Comparison of ENCODE assay signal across 20 cellular contexts in the genomic region with DNA sequence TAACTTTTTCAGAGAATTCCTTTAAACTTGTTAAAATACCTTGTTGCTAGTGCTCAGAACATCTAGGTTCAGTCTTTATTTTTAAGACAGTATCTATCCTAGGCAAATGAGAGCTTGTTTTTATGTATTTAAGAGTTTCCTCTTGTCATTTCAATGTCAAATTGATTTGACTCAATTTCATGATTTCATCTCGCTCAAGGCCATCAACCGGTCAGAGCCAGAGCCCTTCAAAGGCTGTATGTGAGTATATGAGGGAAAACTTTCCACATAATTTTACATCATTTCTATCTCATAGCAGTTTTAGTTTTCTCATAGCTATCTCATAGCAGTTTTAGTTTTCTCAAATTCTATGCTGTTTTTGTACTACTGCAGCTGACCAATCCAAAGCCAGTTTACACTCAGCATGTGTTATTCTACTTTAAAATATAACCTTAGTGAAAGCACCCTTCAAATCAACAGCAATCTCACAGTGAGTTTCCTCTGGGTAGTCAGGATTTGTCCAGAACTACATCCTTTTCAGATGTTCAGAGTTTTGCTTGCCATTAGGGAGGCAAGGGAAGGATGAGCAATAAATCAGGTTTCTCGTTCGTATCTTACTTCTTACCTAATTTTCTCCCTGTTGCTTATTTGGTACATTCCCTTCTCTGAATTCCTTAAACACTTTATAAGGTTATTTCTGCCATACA. TPM values are rescaled to one million over a fixed set of nuclear protein-coding genes. Genes with fewer than 3 reads are reported as not detected.
DNase-seq lines count a peak whose midpoint lies in the region; ATAC-seq and TF ChIP-seq lines count a peak whose summit lies in the region.
"Had no signal": no experiment of that assay in that cellular context is flagged by ENCODE, and none has a peak within 500 bp of the region (broad histone marks: within the 10 kb centered on the region; RNA-seq: fewer than 3 reads in every experiment).

No MANE protein-coding gene starts in this region.

- no peaks in the 10 kb centered on the region for H3K9me3 ChIP-seq in CD4-positive, CD25-positive, alpha-beta regulatory T cell (ENCODE audit: control insufficient read depth in 2 of 2, low read length in 2 of 2)
- no peaks in the 10 kb centered on the region for H3K9me3 ChIP-seq in Caco-2
- H3K9me3 ChIP-seq: esophagus muscularis mucosa, transverse colon had no signal

- H3K27ac Mint-ChIP-seq in CD4-positive, CD25-positive, alpha-beta regulatory T cell = peak overlapping the region in 1 of 3 donors; percentile 22
- peak overlapping the region; percentile 49 for H3K27ac Mint-ChIP-seq in Caco-2 (ENCODE audit: unreplicated experiment)
- peak overlapping the region; percentile 69 for H3K27ac Mint-ChIP-seq in activated naive CD8-positive, alpha-beta T cell
- peak overlapping the region in 7 of 10 donors; percentile 46 to 86 (median 54) for H3K27ac Mint-ChIP-seq in naive thymus-derived CD8-positive, alpha-beta T cell

- intact Hi-C loops in Caco-2 (cut with micrococcal nuclease; ENCODE audit: unreplicated experiment) = no loop called here

- no peak for TF ChIP-seq CTCF in Caco-2 (IDR thresholded peaks at IDR 0.05; ENCODE audit: insufficient read depth in 1 of 2, low read depth in 1 of 2, low read length in 1 of 2, severe bottlenecking in 1 of 2, unreplicated experiment in 1 of 2)

- peaks cover 80% of the 10 kb centered on the region for H3K36me3 ChIP-seq in CD4-positive, CD25-positive, alpha-beta regulatory T cell (ENCODE audit: control insufficient read depth, insufficient read depth, low read length)
- no peaks in the 10 kb centered on the region; the same call in 1 of the 2 replicates for H3K36me3 ChIP-seq in Caco-2 (ENCODE audit: control insufficient read depth, insufficient read depth, low read length)

- H3K27ac ChIP-seq in CD4-positive, CD25-positive, alpha-beta regulatory T cell (ENCODE audit: insufficient read depth, low read length, poor library complexity, severe bottlenecking) = peak overlapping the region; percentile 47
- H3K27ac ChIP-seq: C4-2B had no signal

- H3K4me3 ChIP-seq in CD4-positive, CD25-positive, alpha-beta regulatory T cell (ENCODE audit: low read depth, low read length) = no peak overlapping the region
- no peak overlapping the region for H3K4me3 ChIP-seq in Caco-2 (ENCODE audit: low read depth, low read length)
- H3K4me3 ChIP-seq: esophagus muscularis mucosa, transverse colon had no signal

- peak in 1 of 2 donors; percentile 17 for ATAC-seq in CD4-positive, CD25-positive, alpha-beta regulatory T cell (ENCODE audit: low read depth in 2 of 2)
- no peak for ATAC-seq in naive thymus-derived CD8-positive, alpha-beta T cell
- no peak for ATAC-seq in GM18873 (IDR thresholded peaks at IDR 0.05; ENCODE audit: low FRiP score, unreplicated experiment)
- ATAC-seq: HCT116, sciatic nerve had no signal

- POLR2A ChIA-PET in Caco-2 (lab: Charles Lee) = no interaction called here
- POLR2A ChIA-PET in naive thymus-derived CD8-positive, alpha-beta T cell (lab: Charles Lee) = interaction anchor here (1.1 to 25.8 kb wide), 4 partner anchors 3 to 120 kb away, joined by 4 to 1109 read pairs (median 558); partner anchors contain the start of genes COX20 and HNRNPU

- no peak overlapping the region for H3K4me3 Mint-ChIP-seq in CD4-positive, CD25-positive, alpha-beta regulatory T cell
- H3K4me3 Mint-ChIP-seq in Caco-2 (ENCODE audit: unreplicated experiment) = no peak overlapping the region
- peak overlapping the region; percentile 49 for H3K4me3 Mint-ChIP-seq in activated naive CD8-positive, alpha-beta T cell
- H3K4me3 Mint-ChIP-seq in naive thymus-derived CD8-positive, alpha-beta T cell = peak overlapping the region in 4 of 10 donors; percentile 1 to 53 (median 29)

- no peak for DNase-seq in CD4-positive, CD25-positive, alpha-beta regulatory T cell
- DNase-seq in Caco-2 = no peak
- no peak for DNase-seq in naive thymus-derived CD8-positive, alpha-beta T cell
- DNase-seq in stimulated activated CD4-positive, alpha-beta T cell treated with anti-CD3 and anti-CD28 coated beads, Interleukin-4, amount 100 ng/mL, for 1 hour = no peak
- no peak for DNase-seq in stimulated activated CD4-positive, alpha-beta T cell treated with anti-CD3 and anti-CD28 coated beads, Interleukin-1b, Interleukin-23, amount 100 ng/mL, for 48 hours
- DNase-seq: glutamatergic neuron; IMR-90; mammary epithelial cell; NCI-H1092; NCI-H2171 treated with DMSO at 0.1 percent for 48 hours; nucleus accumbens; stimulated activated CD4-positive, alpha-beta T cell treated with anti-CD3 and anti-CD28 coated beads, Interleukin-4, amount 100 ng/mL, for 24 hours; T-helper 2 cell; transverse colon had no signal

- BruUV-seq in Caco-2 (replicated peaks; lab: Mats Ljungman, UMichigan) = no TSS peak

- CTCF ChIA-PET in Caco-2 (lab: Charles Lee) = no interaction called here

- no peaks in the 10 kb centered on the region for H3K27me3 Mint-ChIP-seq in CD4-positive, CD25-positive, alpha-beta regulatory T cell
- no peaks in the 10 kb centered on the region for H3K27me3 Mint-ChIP-seq in Caco-2 (ENCODE audit: insufficient read depth, unreplicated experiment)
- no peaks in the 10 kb centered on the region for H3K27me3 Mint-ChIP-seq in activated naive CD8-positive, alpha-beta T cell
- no peaks in the 10 kb centered on the region for H3K27me3 Mint-ChIP-seq in naive thymus-derived CD8-positive, alpha-beta T cell

- peaks cover 49% of the 10 kb centered on the region for H3K36me3 Mint-ChIP-seq in CD4-positive, CD25-positive, alpha-beta regulatory T cell
- H3K36me3 Mint-ChIP-seq in Caco-2 (ENCODE audit: insufficient read depth, unreplicated experiment) = peaks cover 98% of the 10 kb centered on the region
- peaks cover 35% of the 10 kb centered on the region for H3K36me3 Mint-ChIP-seq in activated naive CD8-positive, alpha-beta T cell
- peaks cover 10 to 94% (median 44%) of the 10 kb centered on the region in 3 donors for H3K36me3 Mint-ChIP-seq in naive thymus-derived CD8-positive, alpha-beta T cell

- peaks cover 46% of the 10 kb centered on the region for H3K4me1 ChIP-seq in CD4-positive, CD25-positive, alpha-beta regulatory T cell (ENCODE audit: control insufficient read depth, insufficient read depth, low read length, poor library complexity, severe bottlenecking)
- 0 out of 2 replicates have a peak, but pooled peaks cover 5% of the 10 kb centered on the region for H3K4me1 ChIP-seq in Caco-2

- no peaks in the 10 kb centered on the region for H3K9me3 Mint-ChIP-seq in CD4-positive, CD25-positive, alpha-beta regulatory T cell
- H3K9me3 Mint-ChIP-seq in Caco-2 (ENCODE audit: unreplicated experiment) = no peaks in the 10 kb centered on the region
- H3K9me3 Mint-ChIP-seq in activated naive CD8-positive, alpha-beta T cell (ENCODE audit: low read depth) = no peaks in the 10 kb centered on the region
- H3K9me3 Mint-ChIP-seq in naive thymus-derived CD8-positive, alpha-beta T cell = no peaks in the 10 kb centered on the region

- H3K27me3 ChIP-seq in CD4-positive, CD25-positive, alpha-beta regulatory T cell (ENCODE audit: control insufficient read depth, insufficient read depth, low read length) = no peaks in the 10 kb centered on the region
- H3K27me3 ChIP-seq in Caco-2 (replicated peaks; ENCODE audit: control insufficient read depth, insufficient read depth, low read length) = no peaks in the 10 kb centered on the region
- H3K27me3 ChIP-seq: esophagus muscularis mucosa, transverse colon had no signal

- peaks cover 61 to 95% (median 82%) of the 10 kb centered on the region in 4 donors for H3K4me1 Mint-ChIP-seq in CD4-positive, CD25-positive, alpha-beta regulatory T cell
- peaks cover 29% of the 10 kb centered on the region for H3K4me1 Mint-ChIP-seq in Caco-2 (ENCODE audit: low read depth, unreplicated experiment)
- H3K4me1 Mint-ChIP-seq in activated naive CD8-positive, alpha-beta T cell (ENCODE audit: low read depth) = peaks cover 86% of the 10 kb centered on the region
- H3K4me1 Mint-ChIP-seq in naive thymus-derived CD8-positive, alpha-beta T cell = peaks cover 33 to 94% (median 79%) of the 10 kb centered on the region in 4 donors

RNA-seq across cellular contexts. Expression of gene HNRNPU, which starts 12.7 kb away (rescaled TPM):
- 523 TPM for total RNA-seq in CD4-positive, CD25-positive, alpha-beta regulatory T cell
- polyA plus RNA-seq in CD4-positive, CD25-positive, alpha-beta regulatory T cell = 100 to 1,000 TPM; 169 to 234 (median 216) TPM
- total RNA-seq in Caco-2 (2022) = 478 and 482 TPM in 2 replicates
- total RNA-seq in naive thymus-derived CD8-positive, alpha-beta T cell = 100 to 1,000 TPM; 395 to 403 TPM
- polyA plus RNA-seq in naive thymus-derived CD8-positive, alpha-beta T cell = 100 to 1,000 TPM; 179 to 392 (median 281) TPM

RNA-seq across cellular contexts. Expression of gene COX20, which starts 16.2 kb away (rescaled TPM):
- total RNA-seq in CD4-positive, CD25-positive, alpha-beta regulatory T cell = 25.8 TPM
- polyA plus RNA-seq in CD4-positive, CD25-positive, alpha-beta regulatory T cell = 10 to 100 TPM; 32.0 to 42.2 (median 37.2) TPM
- total RNA-seq in Caco-2 (2022) = 68.0 and 79.3 TPM in 2 replicates
- total RNA-seq in naive thymus-derived CD8-positive, alpha-beta T cell = 10 to 100 TPM; 35.8 to 36.8 TPM
- polyA plus RNA-seq in naive thymus-derived CD8-positive, alpha-beta T cell = 10 to 100 TPM; 31.4 to 52.6 (median 49.3) TPM
